In the genomic region with DNA sequence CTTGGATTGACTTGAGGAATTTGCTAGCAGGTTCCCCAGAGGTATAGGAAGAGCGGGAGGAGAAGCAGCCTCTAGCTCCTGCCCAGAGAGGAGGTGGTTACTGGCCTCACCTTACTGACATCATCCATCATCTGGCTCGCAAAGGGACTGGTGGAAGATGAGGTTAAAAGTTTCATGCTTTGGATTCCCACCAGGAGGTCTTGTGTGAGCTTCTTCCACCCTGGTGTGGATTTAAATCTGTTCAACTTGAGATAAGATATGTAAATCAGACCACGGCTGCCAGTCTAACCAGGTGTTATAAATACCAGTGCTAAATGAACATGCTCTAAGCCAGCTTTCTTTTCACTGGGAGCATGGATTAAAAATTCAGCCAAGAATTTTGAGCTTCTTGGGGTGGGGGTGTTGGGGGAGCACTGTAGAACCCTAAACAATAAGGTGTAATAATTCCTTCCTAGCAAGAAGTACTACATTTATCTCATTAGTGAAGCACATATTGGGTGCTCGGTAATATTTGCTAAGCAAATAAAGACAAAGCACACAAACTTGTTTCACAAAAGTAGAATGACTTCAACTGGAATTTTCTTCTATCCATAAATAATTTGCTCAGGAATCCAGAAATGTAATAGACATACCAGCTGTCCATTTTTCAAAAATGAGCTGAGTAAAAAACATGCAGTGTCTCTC, we compare ENCODE assay signal across 16 cellular contexts. TPM values are rescaled to one million over a fixed set of nuclear protein-coding genes. Genes with fewer than 3 reads are reported as not detected.
DNase-seq lines count a peak whose midpoint lies in the region; ATAC-seq, FAIRE-seq and TF ChIP-seq lines count a peak whose summit lies in the region.
"Had no signal": no experiment of that assay in that cellular context is flagged by ENCODE, and none has a peak within 500 bp of the region (broad histone marks: within the 10 kb centered on the region; RNA-seq: fewer than 3 reads in every experiment).

No MANE protein-coding gene starts in this region.

- H3K36me3 ChIP-seq in GM23338 (ENCODE audit: insufficient read depth) (no peaks in the 10 kb centered on the region), Panc1 (ENCODE audit: control insufficient read depth, insufficient read depth, low read length) (no peaks in the 10 kb centered on the region), pancreas (no peaks in the 10 kb centered on the region)
- H3K36me3 ChIP-seq in CD4-positive, alpha-beta memory T cell (ENCODE audit: insufficient read depth, low read length): no peaks in the 10 kb centered on the region

- H4K20me1 ChIP-seq in GM23338 (replicated peaks; ENCODE audit: insufficient read depth): no peaks in the 10 kb centered on the region; the same call in 1 of the 2 replicates

- DNase-seq in GM23338 (ENCODE audit: low spot score) (no peak), Panc1 (ENCODE audit: low read depth, low spot score) (no peak), glomerular visceral epithelial cell (ENCODE audit: extremely low spot score) (peak; percentile 46), pancreas (peak in 2 of 6 donors; percentile 10 to 52), COLO668 (lab: John Stamatoyannopoulos, UW; ENCODE audit: unreplicated experiment) (no peak), DMS153 treated with DMSO at 0.1 percent for 48 hours (lab: John Stamatoyannopoulos, UW; ENCODE audit: unreplicated experiment) (no peak)
- no peak for DNase-seq in CD4-positive, alpha-beta memory T cell
- DNase-seq: amniotic stem cell, HFFc6, MM.1S, NCI-H748 treated with DMSO at 0.1 percent for 48 hours, occipital lobe, SHP77 treated with DMSO at 0.1 percent for 48 hours, T1000 had no signal

- TF ChIP-seq CTCF in GM23338 (conservative IDR thresholded peaks at IDR 0.05; ENCODE audit: low read depth in 2 of 2) (no peak), Panc1 (IDR thresholded peaks at IDR 0.05) (no peak), pancreas (IDR thresholded peaks at IDR 0.05) (no peak)

- intact Hi-C loops in Panc1 (cut with micrococcal nuclease; ENCODE audit: unreplicated experiment) (no loop called here), pancreas (cut with DNase I) (no loop called here)
- intact Hi-C loops in CD4-positive, alpha-beta memory T cell (cut with micrococcal nuclease): no loop called here

- H3K9me3 Mint-ChIP-seq in GM23338: no peaks in the 10 kb centered on the region
- H3K9me3 Mint-ChIP-seq in CD4-positive, alpha-beta memory T cell: peaks cover 0 to 1% (median 0%) of the 10 kb centered on the region in 8 donors
- H3K9me3 Mint-ChIP-seq: dendritic cell treated with granulocyte-macrophage colony-stimulating factor and Interleukin-4, amounts not matched to agents 40 ng/mL and 50 ng/mL, for 4 days; HFFc6 had no signal

- H3K27ac Mint-ChIP-seq in GM23338: peak overlapping the region; percentile 59; the same call in 1 of the 2 replicates
- H3K27ac Mint-ChIP-seq in CD4-positive, alpha-beta memory T cell: no peak overlapping the region
- H3K27ac Mint-ChIP-seq: dendritic cell treated with granulocyte-macrophage colony-stimulating factor and Interleukin-4, amounts not matched to agents 40 ng/mL and 50 ng/mL, for 4 days; HFFc6 had no signal

- H3K27me3 Mint-ChIP-seq in GM23338 (ENCODE audit: insufficient read depth, low read depth, poor library complexity): no peaks in the 10 kb centered on the region
- peaks cover 22 to 32% of the 10 kb centered on the region in 2 donors for H3K27me3 Mint-ChIP-seq in CD4-positive, alpha-beta memory T cell
- H3K27me3 Mint-ChIP-seq: dendritic cell treated with granulocyte-macrophage colony-stimulating factor and Interleukin-4, amounts not matched to agents 40 ng/mL and 50 ng/mL, for 4 days had no signal

- H3K36me3 Mint-ChIP-seq in GM23338 (ENCODE audit: low read depth): no peaks in the 10 kb centered on the region
- no peaks in the 10 kb centered on the region for H3K36me3 Mint-ChIP-seq in CD4-positive, alpha-beta memory T cell

- BruUV-seq in Panc1 (replicated peaks; lab: Mats Ljungman, UMichigan): no TSS peak

- no peak overlapping the region for H3K4me3 ChIP-seq in GM23338
- H3K4me3 ChIP-seq in Panc1 (ENCODE audit: low read depth in 2 of 2, low read length in 2 of 2): no peak overlapping the region
- no peak overlapping the region for H3K4me3 ChIP-seq in pancreas
- H3K4me3 ChIP-seq in CD4-positive, alpha-beta memory T cell (ENCODE audit: low read length in 2 of 2): no peak overlapping the region

- POLR2A ChIA-PET in Panc1 (lab: Charles Lee): no interaction called here
- POLR2A ChIA-PET in CD4-positive, alpha-beta memory T cell (lab: Charles Lee; ENCODE audit: partially characterized antibody): no interaction called here

- in situ Hi-C loops in Panc1 (cut with HindIII; ENCODE audit: low pct_unique_long_range_greater_than_20kb, low sequenced_read_pairs): no loop called here

- H3K4me1 ChIP-seq in GM23338 (ENCODE audit: insufficient read depth): peaks cover 10% of the 10 kb centered on the region
- peaks cover 8% of the 10 kb centered on the region for H3K4me1 ChIP-seq in Panc1 (ENCODE audit: control insufficient read depth, insufficient read depth, low read length)
- peaks cover 21 to 28% (median 24%) of the 10 kb centered on the region in 3 donors for H3K4me1 ChIP-seq in pancreas
- no peaks in the 10 kb centered on the region for H3K4me1 ChIP-seq in CD4-positive, alpha-beta memory T cell (ENCODE audit: insufficient read depth, low read length)

- peaks cover 28% of the 10 kb centered on the region for H3K4me1 Mint-ChIP-seq in GM23338
- H3K4me1 Mint-ChIP-seq in CD4-positive, alpha-beta memory T cell: peaks cover 0 to 6% (median under 1%) of the 10 kb centered on the region in 4 donors

- H3K79me2 ChIP-seq in GM23338 (replicated peaks; ENCODE audit: insufficient read depth): peaks cover 12% of the 10 kb centered on the region

- no peaks in the 10 kb centered on the region for H3K27me3 ChIP-seq in GM23338 (ENCODE audit: insufficient read depth)
- H3K27me3 ChIP-seq in Panc1 (ENCODE audit: control insufficient read depth, insufficient read depth, low read length): no peaks in the 10 kb centered on the region
- no peaks in the 10 kb centered on the region for H3K27me3 ChIP-seq in pancreas
- H3K27me3 ChIP-seq in CD4-positive, alpha-beta memory T cell (ENCODE audit: insufficient read depth, low read length): peaks cover 4% of the 10 kb centered on the region

- H3K4me3 Mint-ChIP-seq in GM23338: no peak overlapping the region
- no peak overlapping the region for H3K4me3 Mint-ChIP-seq in CD4-positive, alpha-beta memory T cell
- H3K4me3 Mint-ChIP-seq: dendritic cell treated with granulocyte-macrophage colony-stimulating factor and Interleukin-4, amounts not matched to agents 40 ng/mL and 50 ng/mL, for 4 days; HFFc6 had no signal

- H3F3A ChIP-seq in GM23338 (replicated peaks; ENCODE audit: low read depth): no peaks in the 10 kb centered on the region

- no peak overlapping the region for H2AFZ ChIP-seq in GM23338

- H3K4me2 ChIP-seq in GM23338: peak overlapping the region; percentile 28; the same call in 1 of the 2 replicates

- no peak for FAIRE-seq in pancreas (lab: Jason Lieb, UNC)

- H3K9me3 ChIP-seq in Panc1 (ENCODE audit: control insufficient read depth, insufficient read depth, low read depth, low read length): no peaks in the 10 kb centered on the region
- no peaks in the 10 kb centered on the region for H3K9me3 ChIP-seq in pancreas
- H3K9me3 ChIP-seq in CD4-positive, alpha-beta memory T cell (ENCODE audit: control insufficient read depth in 1 of 2, low read length in 2 of 2): no peaks in the 10 kb centered on the region

- CTCF ChIA-PET in Panc1 (lab: Charles Lee): no interaction called here
- CTCF ChIA-PET in CD4-positive, alpha-beta memory T cell (lab: Charles Lee; ENCODE audit: partially characterized antibody): interaction anchor here (4.2 kb wide), 1 partner anchor 12 kb away, joined by 19 read pairs; no protein-coding TSS in a partner anchor

- H3K27ac ChIP-seq in GM23338 (ENCODE audit: low read depth) (no peak overlapping the region), Panc1 (ENCODE audit: low read length) (peak overlapping the region; percentile 34; the same call in 1 of the 2 replicates), pancreas (peak overlapping the region; percentile 25 to 73 (median 54))
- H3K27ac ChIP-seq in CD4-positive, alpha-beta memory T cell (ENCODE audit: low read depth, low read length): no peak overlapping the region

- ATAC-seq in GM23338 (peak; percentile 42; the same call in 2 of the 3 replicates), Panc1 (no peak), pancreas (peak; percentile 52 to 79 (median 64)), GM19324 (IDR thresholded peaks at IDR 0.05; ENCODE audit: low FRiP score, unreplicated experiment) (no peak)

- 28 to 35% methylated on average over 4 of the region's 4 CpGs for WGBS in pancreas, 2 donors

- H3K9me2 ChIP-seq in GM23338 (ENCODE audit: insufficient read depth): no peaks in the 10 kb centered on the region

TF ChIP-seq in GM23338, 12 proteins besides CTCF, POLR2A, EP300 and RAD21 (continues in another document):
- TF ChIP-seq NANOG (IDR thresholded peaks at IDR 0.05; ENCODE audit: borderline replicate concordance) (no peak), EZH2phosphoT487 (IDR thresholded peaks at IDR 0.05; ENCODE audit: unreplicated experiment) (no peak)

RNA-seq across cellular contexts. Expression of a gene that starts 7.8 kb away (rescaled TPM):
- 5.6 and 10.8 TPM in 2 replicates for total RNA-seq in GM23338 (2014; rRNA removed; shearing (Covaris generic))
- polyA plus RNA-seq in GM23338 (2016; fragmentation: Nextera tagmentation; extraction: Ambion mirVana) (3.7 and 4.2 TPM in 2 replicates), pancreas (10 to 100 TPM in 1 of 2 donors, 1 to 10 TPM in 1; 8.1 to 12.4 TPM)
- total RNA-seq in Panc1 (2021; ENCODE audit: unreplicated experiment) (4.1 TPM), pancreas (10 to 100 TPM in 3 of 6 donors, 1 to 10 TPM in 3; 5.7 to 21.2 (median 11.1) TPM)
- polyA plus RNA-seq in Panc1 (2012; ENCODE audit: insufficient read length): 2.5 TPM
- 1 to 10 TPM in 1 of 2 experiments, under 1 TPM in 1; 0.47 to 1.3 TPM for total RNA-seq in CD4-positive, alpha-beta memory T cell
- polyA plus RNA-seq in CD4-positive, alpha-beta memory T cell: 1 to 10 TPM in 1 of 2 donors, under 1 TPM in 1; 0.18 to 1.1 TPM

Comparison
In these comparisons a context has a peak if more than half of its experiments do, and no peak if none do; other contexts are left out.
1. ATAC-seq: peak in GM23338 (single experiment) and pancreas (4 of 4); none in Panc1 (single experiment) and GM19324 (single experiment).
2. H3K27ac ChIP-seq: peak in Panc1 (single experiment) and pancreas (4 of 4); none in GM23338 (single experiment) and CD4-positive, alpha-beta memory T cell (single experiment).